ENCODE assay signal across 1 cellular context in the genomic region with DNA sequence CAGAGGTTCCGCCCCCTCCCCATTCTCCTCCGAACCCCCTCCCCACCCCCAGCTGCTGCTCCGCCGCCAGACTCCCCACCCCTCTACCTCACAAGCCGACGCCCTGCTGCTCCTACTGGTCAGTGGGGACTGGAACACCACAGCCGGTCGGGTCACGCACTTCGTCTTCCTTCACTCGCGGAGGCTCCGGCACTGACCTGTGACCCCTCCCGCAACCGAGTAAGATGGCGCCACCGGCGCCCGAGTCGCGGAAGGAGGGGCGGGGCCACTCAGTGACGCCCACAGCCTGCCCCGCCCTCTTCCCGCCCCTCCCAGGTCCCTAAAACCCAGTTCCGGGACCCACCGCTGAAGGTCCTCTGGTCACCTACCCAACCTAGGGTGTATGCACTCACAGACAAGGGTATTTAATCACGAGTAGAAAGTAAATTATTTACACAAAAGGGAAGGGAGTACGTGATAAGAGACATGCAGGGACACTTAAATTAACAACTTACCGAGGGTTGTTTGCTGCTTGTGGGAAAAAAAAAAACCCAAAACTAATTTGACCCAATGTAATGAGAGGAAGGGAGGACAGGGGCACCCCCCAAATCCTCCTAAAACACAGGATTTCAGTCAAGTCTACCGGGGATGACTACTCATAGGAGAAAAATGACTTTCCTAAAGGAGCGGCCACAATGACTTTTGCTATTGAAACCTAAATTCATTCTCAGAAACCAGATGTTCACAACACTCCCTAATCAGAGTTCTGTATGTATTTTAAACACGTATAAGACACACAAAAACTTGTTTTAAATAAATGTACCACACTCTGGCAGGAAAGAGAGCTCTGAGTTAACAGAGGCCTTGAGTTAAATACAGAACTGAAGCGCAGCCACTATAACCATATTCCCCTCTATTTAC.
TF ChIP-seq lines count a peak whose summit lies in the region.

A gene with protein sequence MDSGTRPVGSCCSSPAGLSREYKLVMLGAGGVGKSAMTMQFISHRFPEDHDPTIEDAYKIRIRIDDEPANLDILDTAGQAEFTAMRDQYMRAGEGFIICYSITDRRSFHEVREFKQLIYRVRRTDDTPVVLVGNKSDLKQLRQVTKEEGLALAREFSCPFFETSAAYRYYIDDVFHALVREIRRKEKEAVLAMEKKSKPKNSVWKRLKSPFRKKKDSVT (minus strand): TSS at position 194 of the 900 bp plus-strand sequence. CDS start 588 bp downstream, outside the sequence.

TF ChIP-seq in K562, 482 proteins besides CTCF, POLR2A, EP300 and RAD21 (continued from another document and continues in another):
- peak; percentile 40; the same call in 1 of the 2 replicates for TF ChIP-seq ZBTB1 (CRISPR knock-in tag; IDR thresholded peaks at IDR 0.05; ENCODE audit: borderline replicate concordance, low read depth)
- TF ChIP-seq TAF1 (IDR thresholded peaks at IDR 0.05; ENCODE audit: control insufficient read depth, extremely low read depth, insufficient read depth, low read length, severe bottlenecking) = peak; percentile 64
- TF ChIP-seq, protein P1, sequence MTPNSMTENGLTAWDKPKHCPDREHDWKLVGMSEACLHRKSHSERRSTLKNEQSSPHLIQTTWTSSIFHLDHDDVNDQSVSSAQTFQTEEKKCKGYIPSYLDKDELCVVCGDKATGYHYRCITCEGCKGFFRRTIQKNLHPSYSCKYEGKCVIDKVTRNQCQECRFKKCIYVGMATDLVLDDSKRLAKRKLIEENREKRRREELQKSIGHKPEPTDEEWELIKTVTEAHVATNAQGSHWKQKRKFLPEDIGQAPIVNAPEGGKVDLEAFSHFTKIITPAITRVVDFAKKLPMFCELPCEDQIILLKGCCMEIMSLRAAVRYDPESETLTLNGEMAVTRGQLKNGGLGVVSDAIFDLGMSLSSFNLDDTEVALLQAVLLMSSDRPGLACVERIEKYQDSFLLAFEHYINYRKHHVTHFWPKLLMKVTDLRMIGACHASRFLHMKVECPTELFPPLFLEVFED (CRISPR knock-in tag; conservative IDR thresholded peaks at IDR 0.05) = no peak
- TF ChIP-seq, protein P2, sequence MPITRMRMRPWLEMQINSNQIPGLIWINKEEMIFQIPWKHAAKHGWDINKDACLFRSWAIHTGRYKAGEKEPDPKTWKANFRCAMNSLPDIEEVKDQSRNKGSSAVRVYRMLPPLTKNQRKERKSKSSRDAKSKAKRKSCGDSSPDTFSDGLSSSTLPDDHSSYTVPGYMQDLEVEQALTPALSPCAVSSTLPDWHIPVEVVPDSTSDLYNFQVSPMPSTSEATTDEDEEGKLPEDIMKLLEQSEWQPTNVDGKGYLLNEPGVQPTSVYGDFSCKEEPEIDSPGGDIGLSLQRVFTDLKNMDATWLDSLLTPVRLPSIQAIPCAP (CRISPR knock-in tag; IDR thresholded peaks at IDR 0.05; ENCODE audit: borderline replicate concordance) = no peak
- no peak for TF ChIP-seq PTBP1 (IDR thresholded peaks at IDR 0.05; ENCODE audit: low read depth, low read length)
- TF ChIP-seq NFIX (CRISPR knock-in tag; IDR thresholded peaks at IDR 0.05; ENCODE audit: low read depth) = no peak
- TF ChIP-seq, protein P3, sequence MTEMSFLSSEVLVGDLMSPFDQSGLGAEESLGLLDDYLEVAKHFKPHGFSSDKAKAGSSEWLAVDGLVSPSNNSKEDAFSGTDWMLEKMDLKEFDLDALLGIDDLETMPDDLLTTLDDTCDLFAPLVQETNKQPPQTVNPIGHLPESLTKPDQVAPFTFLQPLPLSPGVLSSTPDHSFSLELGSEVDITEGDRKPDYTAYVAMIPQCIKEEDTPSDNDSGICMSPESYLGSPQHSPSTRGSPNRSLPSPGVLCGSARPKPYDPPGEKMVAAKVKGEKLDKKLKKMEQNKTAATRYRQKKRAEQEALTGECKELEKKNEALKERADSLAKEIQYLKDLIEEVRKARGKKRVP (CRISPR knock-in tag; IDR thresholded peaks at IDR 0.05) = no peak
- no peak for TF ChIP-seq EHMT2 (IDR thresholded peaks at IDR 0.05)
- no peak for TF ChIP-seq ZNF584 (CRISPR knock-in tag; IDR thresholded peaks at IDR 0.05; ENCODE audit: low read depth)
- TF ChIP-seq, protein P4, sequence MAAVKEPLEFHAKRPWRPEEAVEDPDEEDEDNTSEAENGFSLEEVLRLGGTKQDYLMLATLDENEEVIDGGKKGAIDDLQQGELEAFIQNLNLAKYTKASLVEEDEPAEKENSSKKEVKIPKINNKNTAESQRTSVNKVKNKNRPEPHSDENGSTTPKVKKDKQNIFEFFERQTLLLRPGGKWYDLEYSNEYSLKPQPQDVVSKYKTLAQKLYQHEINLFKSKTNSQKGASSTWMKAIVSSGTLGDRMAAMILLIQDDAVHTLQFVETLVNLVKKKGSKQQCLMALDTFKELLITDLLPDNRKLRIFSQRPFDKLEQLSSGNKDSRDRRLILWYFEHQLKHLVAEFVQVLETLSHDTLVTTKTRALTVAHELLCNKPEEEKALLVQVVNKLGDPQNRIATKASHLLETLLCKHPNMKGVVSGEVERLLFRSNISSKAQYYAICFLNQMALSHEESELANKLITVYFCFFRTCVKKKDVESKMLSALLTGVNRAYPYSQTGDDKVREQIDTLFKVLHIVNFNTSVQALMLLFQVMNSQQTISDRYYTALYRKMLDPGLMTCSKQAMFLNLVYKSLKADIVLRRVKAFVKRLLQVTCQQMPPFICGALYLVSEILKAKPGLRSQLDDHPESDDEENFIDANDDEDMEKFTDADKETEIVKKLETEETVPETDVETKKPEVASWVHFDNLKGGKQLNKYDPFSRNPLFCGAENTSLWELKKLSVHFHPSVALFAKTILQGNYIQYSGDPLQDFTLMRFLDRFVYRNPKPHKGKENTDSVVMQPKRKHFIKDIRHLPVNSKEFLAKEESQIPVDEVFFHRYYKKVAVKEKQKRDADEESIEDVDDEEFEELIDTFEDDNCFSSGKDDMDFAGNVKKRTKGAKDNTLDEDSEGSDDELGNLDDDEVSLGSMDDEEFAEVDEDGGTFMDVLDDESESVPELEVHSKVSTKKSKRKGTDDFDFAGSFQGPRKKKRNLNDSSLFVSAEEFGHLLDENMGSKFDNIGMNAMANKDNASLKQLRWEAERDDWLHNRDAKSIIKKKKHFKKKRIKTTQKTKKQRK (IDR thresholded peaks at IDR 0.05; ENCODE audit: borderline replicate concordance, low read depth, low read length) = no peak
- TF ChIP-seq, protein P5, sequence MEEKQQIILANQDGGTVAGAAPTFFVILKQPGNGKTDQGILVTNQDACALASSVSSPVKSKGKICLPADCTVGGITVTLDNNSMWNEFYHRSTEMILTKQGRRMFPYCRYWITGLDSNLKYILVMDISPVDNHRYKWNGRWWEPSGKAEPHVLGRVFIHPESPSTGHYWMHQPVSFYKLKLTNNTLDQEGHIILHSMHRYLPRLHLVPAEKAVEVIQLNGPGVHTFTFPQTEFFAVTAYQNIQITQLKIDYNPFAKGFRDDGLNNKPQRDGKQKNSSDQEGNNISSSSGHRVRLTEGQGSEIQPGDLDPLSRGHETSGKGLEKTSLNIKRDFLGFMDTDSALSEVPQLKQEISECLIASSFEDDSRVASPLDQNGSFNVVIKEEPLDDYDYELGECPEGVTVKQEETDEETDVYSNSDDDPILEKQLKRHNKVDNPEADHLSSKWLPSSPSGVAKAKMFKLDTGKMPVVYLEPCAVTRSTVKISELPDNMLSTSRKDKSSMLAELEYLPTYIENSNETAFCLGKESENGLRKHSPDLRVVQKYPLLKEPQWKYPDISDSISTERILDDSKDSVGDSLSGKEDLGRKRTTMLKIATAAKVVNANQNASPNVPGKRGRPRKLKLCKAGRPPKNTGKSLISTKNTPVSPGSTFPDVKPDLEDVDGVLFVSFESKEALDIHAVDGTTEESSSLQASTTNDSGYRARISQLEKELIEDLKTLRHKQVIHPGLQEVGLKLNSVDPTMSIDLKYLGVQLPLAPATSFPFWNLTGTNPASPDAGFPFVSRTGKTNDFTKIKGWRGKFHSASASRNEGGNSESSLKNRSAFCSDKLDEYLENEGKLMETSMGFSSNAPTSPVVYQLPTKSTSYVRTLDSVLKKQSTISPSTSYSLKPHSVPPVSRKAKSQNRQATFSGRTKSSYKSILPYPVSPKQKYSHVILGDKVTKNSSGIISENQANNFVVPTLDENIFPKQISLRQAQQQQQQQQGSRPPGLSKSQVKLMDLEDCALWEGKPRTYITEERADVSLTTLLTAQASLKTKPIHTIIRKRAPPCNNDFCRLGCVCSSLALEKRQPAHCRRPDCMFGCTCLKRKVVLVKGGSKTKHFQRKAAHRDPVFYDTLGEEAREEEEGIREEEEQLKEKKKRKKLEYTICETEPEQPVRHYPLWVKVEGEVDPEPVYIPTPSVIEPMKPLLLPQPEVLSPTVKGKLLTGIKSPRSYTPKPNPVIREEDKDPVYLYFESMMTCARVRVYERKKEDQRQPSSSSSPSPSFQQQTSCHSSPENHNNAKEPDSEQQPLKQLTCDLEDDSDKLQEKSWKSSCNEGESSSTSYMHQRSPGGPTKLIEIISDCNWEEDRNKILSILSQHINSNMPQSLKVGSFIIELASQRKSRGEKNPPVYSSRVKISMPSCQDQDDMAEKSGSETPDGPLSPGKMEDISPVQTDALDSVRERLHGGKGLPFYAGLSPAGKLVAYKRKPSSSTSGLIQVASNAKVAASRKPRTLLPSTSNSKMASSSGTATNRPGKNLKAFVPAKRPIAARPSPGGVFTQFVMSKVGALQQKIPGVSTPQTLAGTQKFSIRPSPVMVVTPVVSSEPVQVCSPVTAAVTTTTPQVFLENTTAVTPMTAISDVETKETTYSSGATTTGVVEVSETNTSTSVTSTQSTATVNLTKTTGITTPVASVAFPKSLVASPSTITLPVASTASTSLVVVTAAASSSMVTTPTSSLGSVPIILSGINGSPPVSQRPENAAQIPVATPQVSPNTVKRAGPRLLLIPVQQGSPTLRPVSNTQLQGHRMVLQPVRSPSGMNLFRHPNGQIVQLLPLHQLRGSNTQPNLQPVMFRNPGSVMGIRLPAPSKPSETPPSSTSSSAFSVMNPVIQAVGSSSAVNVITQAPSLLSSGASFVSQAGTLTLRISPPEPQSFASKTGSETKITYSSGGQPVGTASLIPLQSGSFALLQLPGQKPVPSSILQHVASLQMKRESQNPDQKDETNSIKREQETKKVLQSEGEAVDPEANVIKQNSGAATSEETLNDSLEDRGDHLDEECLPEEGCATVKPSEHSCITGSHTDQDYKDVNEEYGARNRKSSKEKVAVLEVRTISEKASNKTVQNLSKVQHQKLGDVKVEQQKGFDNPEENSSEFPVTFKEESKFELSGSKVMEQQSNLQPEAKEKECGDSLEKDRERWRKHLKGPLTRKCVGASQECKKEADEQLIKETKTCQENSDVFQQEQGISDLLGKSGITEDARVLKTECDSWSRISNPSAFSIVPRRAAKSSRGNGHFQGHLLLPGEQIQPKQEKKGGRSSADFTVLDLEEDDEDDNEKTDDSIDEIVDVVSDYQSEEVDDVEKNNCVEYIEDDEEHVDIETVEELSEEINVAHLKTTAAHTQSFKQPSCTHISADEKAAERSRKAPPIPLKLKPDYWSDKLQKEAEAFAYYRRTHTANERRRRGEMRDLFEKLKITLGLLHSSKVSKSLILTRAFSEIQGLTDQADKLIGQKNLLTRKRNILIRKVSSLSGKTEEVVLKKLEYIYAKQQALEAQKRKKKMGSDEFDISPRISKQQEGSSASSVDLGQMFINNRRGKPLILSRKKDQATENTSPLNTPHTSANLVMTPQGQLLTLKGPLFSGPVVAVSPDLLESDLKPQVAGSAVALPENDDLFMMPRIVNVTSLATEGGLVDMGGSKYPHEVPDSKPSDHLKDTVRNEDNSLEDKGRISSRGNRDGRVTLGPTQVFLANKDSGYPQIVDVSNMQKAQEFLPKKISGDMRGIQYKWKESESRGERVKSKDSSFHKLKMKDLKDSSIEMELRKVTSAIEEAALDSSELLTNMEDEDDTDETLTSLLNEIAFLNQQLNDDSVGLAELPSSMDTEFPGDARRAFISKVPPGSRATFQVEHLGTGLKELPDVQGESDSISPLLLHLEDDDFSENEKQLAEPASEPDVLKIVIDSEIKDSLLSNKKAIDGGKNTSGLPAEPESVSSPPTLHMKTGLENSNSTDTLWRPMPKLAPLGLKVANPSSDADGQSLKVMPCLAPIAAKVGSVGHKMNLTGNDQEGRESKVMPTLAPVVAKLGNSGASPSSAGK (IDR thresholded peaks at IDR 0.05) = no peak
- no peak for TF ChIP-seq FOXJ2 (tag; IDR thresholded peaks at IDR 0.05)
- peak; percentile 45 for TF ChIP-seq SUPT5H (IDR thresholded peaks at IDR 0.05)
- TF ChIP-seq, protein P6, sequence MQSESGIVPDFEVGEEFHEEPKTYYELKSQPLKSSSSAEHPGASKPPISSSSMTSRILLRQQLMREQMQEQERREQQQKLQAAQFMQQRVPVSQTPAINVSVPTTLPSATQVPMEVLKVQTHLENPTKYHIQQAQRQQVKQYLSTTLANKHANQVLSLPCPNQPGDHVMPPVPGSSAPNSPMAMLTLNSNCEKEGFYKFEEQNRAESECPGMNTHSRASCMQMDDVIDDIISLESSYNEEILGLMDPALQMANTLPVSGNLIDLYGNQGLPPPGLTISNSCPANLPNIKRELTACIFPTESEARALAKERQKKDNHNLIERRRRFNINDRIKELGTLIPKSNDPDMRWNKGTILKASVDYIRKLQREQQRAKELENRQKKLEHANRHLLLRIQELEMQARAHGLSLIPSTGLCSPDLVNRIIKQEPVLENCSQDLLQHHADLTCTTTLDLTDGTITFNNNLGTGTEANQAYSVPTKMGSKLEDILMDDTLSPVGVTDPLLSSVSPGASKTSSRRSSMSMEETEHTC (IDR thresholded peaks at IDR 0.05) = peak; percentile 15; the same call in 1 of the 2 replicates
- no peak for TF ChIP-seq KLF16 (IDR thresholded peaks at IDR 0.05)
- TF ChIP-seq, protein P7, sequence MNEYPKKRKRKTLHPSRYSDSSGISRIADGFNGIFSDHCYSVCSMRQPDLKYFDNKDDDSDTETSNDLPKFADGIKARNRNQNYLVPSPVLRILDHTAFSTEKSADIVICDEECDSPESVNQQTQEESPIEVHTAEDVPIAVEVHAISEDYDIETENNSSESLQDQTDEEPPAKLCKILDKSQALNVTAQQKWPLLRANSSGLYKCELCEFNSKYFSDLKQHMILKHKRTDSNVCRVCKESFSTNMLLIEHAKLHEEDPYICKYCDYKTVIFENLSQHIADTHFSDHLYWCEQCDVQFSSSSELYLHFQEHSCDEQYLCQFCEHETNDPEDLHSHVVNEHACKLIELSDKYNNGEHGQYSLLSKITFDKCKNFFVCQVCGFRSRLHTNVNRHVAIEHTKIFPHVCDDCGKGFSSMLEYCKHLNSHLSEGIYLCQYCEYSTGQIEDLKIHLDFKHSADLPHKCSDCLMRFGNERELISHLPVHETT (CRISPR knock-in tag; conservative IDR thresholded peaks at IDR 0.05 in 1 of 2, IDR thresholded peaks at IDR 0.05 in 1 of 2) = peak in 1 of 2 experiments; percentile 98; a peak in 2 of 4 replicates
- TF ChIP-seq CTBP1 (IDR thresholded peaks at IDR 0.05; ENCODE audit: borderline replicate concordance) = 0 out of 2 replicates have a peak, but pooled peaks have one; percentile 26
